ENCODE assay signal across 24 cellular contexts in genomic region chr17:31679667-31680066, GRCh38.
DNase-seq lines count a peak whose midpoint lies in the region; ATAC-seq, FAIRE-seq and TF ChIP-seq lines count a peak whose summit lies in the region.
"Had no signal": no experiment of that assay in that cellular context is flagged by ENCODE, and none has a peak within 500 bp of the region (broad histone marks: within the 10 kb centered on the region; RNA-seq: fewer than 3 reads in every experiment).

No MANE protein-coding gene starts in this region.

- POLR2A ChIA-PET in K562 (lab: Yijun Ruan, JAX): no interaction called here

- intact Hi-C loops in K562 (cut with micrococcal nuclease): no loop called here

- H3K9me3 Mint-ChIP-seq in stimulated activated naive CD8-positive, alpha-beta T cell treated with anti-CD3 and anti-CD28 coated beads, Interleukin-15, Interleukin-2, amounts not matched to agents 100 ng/mL and 50 ng/mL, for 24 hours: no peaks in the 10 kb centered on the region
- no peaks in the 10 kb centered on the region for H3K9me3 Mint-ChIP-seq in stimulated activated naive CD8-positive, alpha-beta T cell treated with anti-CD3 and anti-CD28 coated beads, Interleukin-15, amount 100 ng/mL, for 72 hours
- H3K9me3 Mint-ChIP-seq in osteocyte (ENCODE audit: unreplicated experiment): no peaks in the 10 kb centered on the region
- H3K9me3 Mint-ChIP-seq: CD8-positive, alpha-beta memory T cell had no signal

- CTCF ChIA-PET in K562 (lab: Yijun Ruan, JAX; ENCODE audit: low intra/inter-chr PET ratio): no interaction called here

- 5% methylated on average over 5 of the region's 5 CpGs for whole genome bisulfite sequencing in K562 (ENCODE audit: insufficient coverage, low coverage, missing lambda C conversion rate)
- WGBS in smooth muscle cell (ENCODE audit: low lambda C conversion rate): 96% methylated on average over 5 of the region's 5 CpGs

- H3K4me3 Mint-ChIP-seq in stimulated activated naive CD8-positive, alpha-beta T cell treated with anti-CD3 and anti-CD28 coated beads, Interleukin-15, Interleukin-2, amounts not matched to agents 100 ng/mL and 50 ng/mL, for 24 hours: no peak overlapping the region
- no peak overlapping the region for H3K4me3 Mint-ChIP-seq in stimulated activated naive CD8-positive, alpha-beta T cell treated with anti-CD3 and anti-CD28 coated beads, Interleukin-15, amount 100 ng/mL, for 72 hours
- no peak overlapping the region for H3K4me3 Mint-ChIP-seq in osteocyte (ENCODE audit: unreplicated experiment)
- H3K4me3 Mint-ChIP-seq: CD8-positive, alpha-beta memory T cell had no signal

- no peak for TF ChIP-seq EP300 in K562 (IDR thresholded peaks at IDR 0.05; ENCODE audit: low read length)

- no peaks in the 10 kb centered on the region for H4K20me1 ChIP-seq in K562 (replicated peaks; ENCODE audit: control insufficient read depth, insufficient read depth, low read length)
- no peaks in the 10 kb centered on the region for H4K20me1 ChIP-seq in smooth muscle cell (ENCODE audit: low read depth)

- no peak for TF ChIP-seq POLR2A in K562 (conservative IDR thresholded peaks at IDR 0.05)

- BruUV-seq in K562 (replicated peaks; lab: Mats Ljungman, UMichigan): no TSS peak

- H3K79me2 ChIP-seq in K562 (ENCODE audit: control insufficient read depth, insufficient read depth, low read length) (no peaks in the 10 kb centered on the region), smooth muscle cell (ENCODE audit: low read depth) (no peaks in the 10 kb centered on the region)

- no peaks in the 10 kb centered on the region for H3F3A ChIP-seq in smooth muscle cell (ENCODE audit: low read depth)

- peaks cover 57% of the 10 kb centered on the region for H3K27me3 Mint-ChIP-seq in stimulated activated naive CD8-positive, alpha-beta T cell treated with anti-CD3 and anti-CD28 coated beads, Interleukin-15, Interleukin-2, amounts not matched to agents 100 ng/mL and 50 ng/mL, for 24 hours
- peaks cover 60% of the 10 kb centered on the region for H3K27me3 Mint-ChIP-seq in stimulated activated naive CD8-positive, alpha-beta T cell treated with anti-CD3 and anti-CD28 coated beads, Interleukin-15, amount 100 ng/mL, for 72 hours
- peaks cover 2% of the 10 kb centered on the region for H3K27me3 Mint-ChIP-seq in osteocyte (ENCODE audit: unreplicated experiment)

- in situ Hi-C loops in K562 (cut with MboI): no loop called here

- H3K4me3 ChIP-seq in K562 (no peak overlapping the region), smooth muscle cell (no peak overlapping the region)
- H3K4me3 ChIP-seq: A549 had no signal

- H3K36me3 ChIP-seq in K562 (ENCODE audit: control insufficient read depth, insufficient read depth, low read length) (no peaks in the 10 kb centered on the region), smooth muscle cell (ENCODE audit: low read depth) (no peaks in the 10 kb centered on the region)

- no peak for TF ChIP-seq RAD21 in K562 (CRISPR knock-in tag; conservative IDR thresholded peaks at IDR 0.05 in 1 of 2, IDR thresholded peaks at IDR 0.05 in 1 of 2)

- FAIRE-seq in K562 (lab: Jason Lieb, UNC): no peak
- FAIRE-seq: A549 had no signal

- H2AFZ ChIP-seq in K562 (ENCODE audit: low read depth, low read length) (no peak overlapping the region), smooth muscle cell (ENCODE audit: low read depth) (no peak overlapping the region)

- H3K4me1 ChIP-seq in K562 (replicated peaks in 1 of 2; ENCODE audit: control insufficient read depth in 2 of 2, insufficient read depth in 2 of 2, low read length in 2 of 2) (no peaks in the 10 kb centered on the region), smooth muscle cell (ENCODE audit: low read depth) (no peaks in the 10 kb centered on the region)
- H3K4me1 ChIP-seq: A549 had no signal

- peaks cover 3 to 5% of the 10 kb centered on the region in 2 experiments; a peak in 3 of 5 replicates for H3K27me3 ChIP-seq in K562 (ENCODE audit: control insufficient read depth in 2 of 2, insufficient read depth in 2 of 2, low read length in 2 of 2)
- no peaks in the 10 kb centered on the region for H3K27me3 ChIP-seq in smooth muscle cell (ENCODE audit: low read depth)

- no peak overlapping the region for H3K27ac ChIP-seq in K562 (ENCODE audit: extremely low read depth, low read depth, low read length)
- H3K27ac ChIP-seq in smooth muscle cell (ENCODE audit: low read depth): no peak overlapping the region
- H3K27ac ChIP-seq: A549, C4-2B, RWPE1 had no signal

- DNase-seq in stimulated activated naive CD8-positive, alpha-beta T cell treated with anti-CD3 and anti-CD28 coated beads, Interleukin-15, amount 100 ng/mL, for 72 hours: no peak
- DNase-seq in K562 (ENCODE audit: extremely low read depth in 1 of 4, low spot score in 3 of 4) (no peak), osteocyte (ENCODE audit: extremely low spot score, unreplicated experiment) (peak; percentile 32), smooth muscle cell (lab: John Stamatoyannopoulos, UW; ENCODE audit: unreplicated experiment) (no peak), nucleus accumbens (lab: John Stamatoyannopoulos, UW) (no peak)
- DNase-seq: CD8-positive, alpha-beta memory T cell; DMS 273 treated with DMSO at 0.1 percent for 48 hours; DMS79; EL; GOT3; Karpas-422; NCI-H1092; NCI-H1417 treated with DMSO at 0.1 percent for 48 hours; NCI-H1694 treated with DMSO at 0.1 percent for 48 hours; NCI-H2081; NCI-H2227 treated with DMSO at 0.1 percent for 48 hours; NCI-H526 treated with DMSO at 0.1 percent for 48 hours; SHP77 had no signal

- TF ChIP-seq CTCF in K562 (IDR thresholded peaks at IDR 0.05 in 2 of 3, conservative IDR thresholded peaks at IDR 0.05 in 1 of 3; ENCODE audit: insufficient read depth in 2 of 3, low read depth in 1 of 3, low read length in 3 of 3) (no peak), osteocyte (IDR thresholded peaks at IDR 0.05) (no peak), smooth muscle cell (IDR thresholded peaks at IDR 0.05; ENCODE audit: borderline replicate concordance, insufficient read depth, poor library complexity, severe bottlenecking) (no peak)

- ATAC-seq in stimulated activated naive CD8-positive, alpha-beta T cell treated with anti-CD3 and anti-CD28 coated beads, Interleukin-15, amount 100 ng/mL, for 72 hours: no peak
- no peak for ATAC-seq in K562
- no peak for ATAC-seq in HG03521 (IDR thresholded peaks at IDR 0.05; ENCODE audit: unreplicated experiment)
- ATAC-seq: A549, Panc1 had no signal

- H3K9me3 ChIP-seq in K562 (replicated peaks; ENCODE audit: control insufficient read depth, insufficient read depth, low read depth, low read length) (no peaks in the 10 kb centered on the region), smooth muscle cell (replicated peaks; ENCODE audit: low read depth) (no peaks in the 10 kb centered on the region)
- H3K9me3 ChIP-seq: A549 had no signal

- H3K27ac Mint-ChIP-seq in stimulated activated naive CD8-positive, alpha-beta T cell treated with anti-CD3 and anti-CD28 coated beads, Interleukin-15, Interleukin-2, amounts not matched to agents 100 ng/mL and 50 ng/mL, for 24 hours: peak overlapping the region; percentile 47
- no peak overlapping the region for H3K27ac Mint-ChIP-seq in stimulated activated naive CD8-positive, alpha-beta T cell treated with anti-CD3 and anti-CD28 coated beads, Interleukin-15, amount 100 ng/mL, for 72 hours
- no peak overlapping the region for H3K27ac Mint-ChIP-seq in osteocyte (ENCODE audit: unreplicated experiment)

- H3K4me2 ChIP-seq in K562 (ENCODE audit: insufficient read depth, low read length) (no peak overlapping the region), smooth muscle cell (no peak overlapping the region)
- H3K4me2 ChIP-seq: A549 had no signal

- H3K36me3 Mint-ChIP-seq in stimulated activated naive CD8-positive, alpha-beta T cell treated with anti-CD3 and anti-CD28 coated beads, Interleukin-15, Interleukin-2, amounts not matched to agents 100 ng/mL and 50 ng/mL, for 24 hours (ENCODE audit: low read depth): no peaks in the 10 kb centered on the region
- H3K36me3 Mint-ChIP-seq in osteocyte (ENCODE audit: unreplicated experiment): no peaks in the 10 kb centered on the region
- H3K36me3 Mint-ChIP-seq: CD8-positive, alpha-beta memory T cell had no signal

- peaks cover 29% of the 10 kb centered on the region for H3K4me1 Mint-ChIP-seq in stimulated activated naive CD8-positive, alpha-beta T cell treated with anti-CD3 and anti-CD28 coated beads, Interleukin-15, Interleukin-2, amounts not matched to agents 100 ng/mL and 50 ng/mL, for 24 hours (ENCODE audit: low read depth)
- H3K4me1 Mint-ChIP-seq in stimulated activated naive CD8-positive, alpha-beta T cell treated with anti-CD3 and anti-CD28 coated beads, Interleukin-15, amount 100 ng/mL, for 72 hours: peaks cover 12% of the 10 kb centered on the region
- H3K4me1 Mint-ChIP-seq in osteocyte (ENCODE audit: unreplicated experiment): peaks cover 12% of the 10 kb centered on the region

- H3K9me1 ChIP-seq in K562 (ENCODE audit: control insufficient read depth, insufficient read depth, low read length): no peaks in the 10 kb centered on the region

- no peak overlapping the region for H3K9ac ChIP-seq in K562 (ENCODE audit: insufficient read depth in 1 of 2, low read depth in 2 of 2, low read length in 2 of 2)
- H3K9ac ChIP-seq in smooth muscle cell (ENCODE audit: low read depth): no peak overlapping the region

TF ChIP-seq in K562, 482 proteins besides CTCF, POLR2A, EP300 and RAD21:
- TF ChIP-seq ZBTB33 (CRISPR knock-in tag; IDR thresholded peaks at IDR 0.05) (no peak), RBM25 (IDR thresholded peaks at IDR 0.05; ENCODE audit: low read depth, low read length, severe bottlenecking) (peak; percentile 60)
